ENCODE assay signal across 10 cellular contexts in the genomic region with DNA sequence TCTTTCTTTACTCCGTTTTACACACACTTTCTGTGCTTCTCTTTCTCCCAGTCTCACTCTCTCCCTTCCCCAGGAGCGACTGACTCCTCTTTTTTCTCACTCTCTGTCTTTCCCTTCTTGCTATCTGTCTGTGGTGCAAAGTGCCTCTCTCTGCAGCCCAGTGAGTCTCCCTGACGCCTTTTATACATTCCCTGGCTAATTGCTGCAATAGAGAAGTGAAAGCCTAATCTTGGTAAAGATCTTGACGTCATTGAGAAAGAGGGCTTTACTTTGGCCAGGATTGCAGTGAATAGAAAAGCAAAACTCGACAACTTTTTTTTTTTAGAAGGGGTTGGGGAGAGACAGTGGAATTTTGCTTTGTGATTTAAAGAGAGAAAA. TPM values are rescaled to one million over a fixed set of nuclear protein-coding genes. Genes with fewer than 3 reads are reported as not detected.
DNase-seq lines count a peak whose midpoint lies in the region; ATAC-seq and TF ChIP-seq lines count a peak whose summit lies in the region.
"Had no signal": no experiment of that assay in that cellular context is flagged by ENCODE, and none has a peak within 500 bp of the region (broad histone marks: within the 10 kb centered on the region; RNA-seq: fewer than 3 reads in every experiment).

No MANE protein-coding gene starts in this region.

- TF ChIP-seq CTCF in NB4 (IDR thresholded peaks at IDR 0.05; ENCODE audit: low read depth, low read length) (no peak), epithelial cell of proximal tubule (conservative IDR thresholded peaks at IDR 0.05; ENCODE audit: low read depth, low read length) (no peak)

- no peak for TF ChIP-seq POLR2A in NB4 (IDR thresholded peaks at IDR 0.05; ENCODE audit: extremely low read depth, insufficient read length)

- intact Hi-C loops in sciatic nerve (cut with DNase I): no loop called here

- ATAC-seq in GM18868 (IDR thresholded peaks at IDR 0.05; ENCODE audit: unreplicated experiment) (peak; percentile 90), sciatic nerve (peak; percentile 18), GM21825 (IDR thresholded peaks at IDR 0.05; ENCODE audit: unreplicated experiment) (no peak)

- peak; percentile 33 for DNase-seq in NB4 (ENCODE audit: low read depth)
- DNase-seq in epithelial cell of proximal tubule (ENCODE audit: low read depth): no peak
- no peak for DNase-seq in sciatic nerve (ENCODE audit: low spot score)
- DNase-seq in SHP77 (lab: John Stamatoyannopoulos, UW): no peak
- no peak for DNase-seq in NCI-H1105 treated with DMSO at 0.1 percent for 48 hours (lab: John Stamatoyannopoulos, UW)
- no peak for DNase-seq in activated naive CD4-positive, alpha-beta T cell treated with Interleukin-2 at 50 U/mL for 16 hours

- H3K4me3 ChIP-seq in NB4 (ENCODE audit: low read depth, low read length): no peak overlapping the region
- H3K4me3 ChIP-seq in epithelial cell of proximal tubule (ENCODE audit: low read depth, low read length): peak overlapping the region; percentile 48
- H3K4me3 ChIP-seq: lung had no signal

RNA-seq across cellular contexts. Expression of gene DIO2, which starts 0.7 kb away (rescaled TPM):
- 0.07 TPM in 1 of 2 replicates, not detected in the other for total RNA-seq in epithelial cell of proximal tubule
- 2.4 TPM for total RNA-seq in sciatic nerve
- total RNA-seq: activated CD8-positive, alpha-beta memory T cell treated with anti-CD3 and anti-CD28 coated beads for 36 hours had no signal
